In the genomic region with DNA sequence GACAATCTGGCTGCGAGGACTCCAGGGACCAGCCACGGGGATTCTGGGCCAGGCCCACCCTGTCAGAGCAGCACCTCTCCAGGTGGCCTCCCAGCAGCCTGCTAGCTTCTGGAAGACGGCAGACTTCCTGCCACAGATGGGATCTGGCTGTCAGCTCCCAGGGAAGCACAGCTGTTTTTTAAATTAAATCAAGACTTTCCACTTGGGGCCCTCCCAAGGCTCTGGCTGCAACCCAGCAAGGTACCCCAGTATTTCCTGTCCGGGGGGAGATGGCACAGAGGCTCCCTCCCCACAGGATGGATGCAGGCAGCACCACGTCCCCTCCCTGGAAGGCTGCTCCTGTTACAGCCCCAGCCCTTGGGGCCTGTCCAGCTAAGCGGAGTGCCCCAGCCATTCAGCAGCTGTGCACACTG, we compare ENCODE assay signal across 13 cellular contexts. TPM values are rescaled to one million over a fixed set of nuclear protein-coding genes. Genes with fewer than 3 reads are reported as not detected.
A peak's percentile ranks its signal among the peaks of the same experiment; 100 is the strongest.
DNase-seq lines count a peak whose midpoint lies in the region; ATAC-seq and TF ChIP-seq lines count a peak whose summit lies in the region.
"Had no signal": no experiment of that assay in that cellular context is flagged by ENCODE, and none has a peak within 500 bp of the region (broad histone marks: within the 10 kb centered on the region; RNA-seq: fewer than 3 reads in every experiment).

No MANE protein-coding gene starts in this region.

- WGBS in SK-N-SH (ENCODE audit: low lambda C conversion rate): 50% methylated on average over 3 of the region's 6 CpGs
- WGBS in thyroid gland, 2 donors: 60 to 75% methylated on average over 1 to 4 of the region's 6 CpGs

- TF ChIP-seq CTCF in GM23338 (conservative IDR thresholded peaks at IDR 0.05; ENCODE audit: low read depth in 2 of 2): no peak
- no peak for TF ChIP-seq CTCF in SK-N-SH (IDR thresholded peaks at IDR 0.05)
- TF ChIP-seq CTCF in thyroid gland (IDR thresholded peaks at IDR 0.05): no peak

- peaks cover 34% of the 10 kb centered on the region for H3K4me1 Mint-ChIP-seq in GM23338
- H3K4me1 Mint-ChIP-seq in effector memory CD8-positive, alpha-beta T cell (ENCODE audit: low read depth in 2 of 2): peaks cover 0 to 2% of the 10 kb centered on the region in 2 donors

- H3K79me2 ChIP-seq in GM23338 (replicated peaks; ENCODE audit: insufficient read depth): peaks cover 68% of the 10 kb centered on the region
- peaks cover 100% of the 10 kb centered on the region for H3K79me2 ChIP-seq in SK-N-SH (ENCODE audit: insufficient read depth)

- H4K20me1 ChIP-seq in GM23338 (replicated peaks; ENCODE audit: insufficient read depth) (peaks cover 24% of the 10 kb centered on the region; the same call in 1 of the 2 replicates), SK-N-SH (ENCODE audit: insufficient read depth) (peaks cover 99% of the 10 kb centered on the region)

- no peaks in the 10 kb centered on the region for H3K9me2 ChIP-seq in GM23338 (ENCODE audit: insufficient read depth)
- H3K9me2 ChIP-seq in SK-N-SH: no peaks in the 10 kb centered on the region

- H3K9me3 ChIP-seq in SK-N-SH (no peaks in the 10 kb centered on the region), thyroid gland (no peaks in the 10 kb centered on the region)

- H3K9ac ChIP-seq in SK-N-SH (no peak overlapping the region), rectal smooth muscle tissue (ENCODE audit: low read length) (no peak overlapping the region)

- no peak overlapping the region for H3K27ac ChIP-seq in GM23338 (ENCODE audit: low read depth)
- peak overlapping the region in 1 of 2 experiments; percentile 80; a peak in 2 of 4 replicates for H3K27ac ChIP-seq in SK-N-SH (ENCODE audit: low read depth in 2 of 2, low read length in 1 of 2)
- peak overlapping the region; percentile 87 for H3K27ac ChIP-seq in rectal smooth muscle tissue (ENCODE audit: low read depth, low read length)
- H3K27ac ChIP-seq in thyroid gland: no peak overlapping the region

- H3K27me3 ChIP-seq in GM23338 (ENCODE audit: insufficient read depth) (no peaks in the 10 kb centered on the region), SK-N-SH (ENCODE audit: insufficient read depth) (no peaks in the 10 kb centered on the region), rectal smooth muscle tissue (ENCODE audit: control insufficient read depth, insufficient read depth, low read length) (no peaks in the 10 kb centered on the region), thyroid gland (no peaks in the 10 kb centered on the region)
- H3K27me3 ChIP-seq: upper lobe of left lung had no signal

- intact Hi-C loops in left ventricle myocardium superior (cut with micrococcal nuclease) (no loop called here), thyroid gland (cut with DNase I) (no loop called here)

- ATAC-seq in GM23338: peak; percentile 16
- ATAC-seq in left ventricle myocardium superior: peak; percentile 43
- no peak for ATAC-seq in effector memory CD8-positive, alpha-beta T cell (replicated peaks)

- peaks cover 2% of the 10 kb centered on the region; the same call in 2 of the 3 replicates for H3K9me3 Mint-ChIP-seq in GM23338
- H3K9me3 Mint-ChIP-seq in effector memory CD8-positive, alpha-beta T cell: peaks cover 0 to 4% of the 10 kb centered on the region in 2 donors

- H3K4me3 ChIP-seq in GM23338 (no peak overlapping the region), SK-N-SH (ENCODE audit: low read depth in 2 of 2, low read length in 1 of 2) (no peak overlapping the region), rectal smooth muscle tissue (ENCODE audit: low read length) (no peak overlapping the region), thyroid gland (replicated peaks in 1 of 3) (no peak overlapping the region)
- H3K4me3 ChIP-seq: upper lobe of left lung had no signal

- H3K27ac Mint-ChIP-seq in GM23338: no peak overlapping the region
- no peak overlapping the region for H3K27ac Mint-ChIP-seq in effector memory CD8-positive, alpha-beta T cell

- CTCF ChIA-PET in SK-N-SH (lab: Yijun Ruan, JAX): interaction anchor here (1.2 to 2.9 kb wide), 5 partner anchors 10 to 172 kb away, joined by 3 to 24 read pairs (median 6); no protein-coding TSS in a partner anchor

- peaks cover 10% of the 10 kb centered on the region for H3K27me3 Mint-ChIP-seq in GM23338 (ENCODE audit: insufficient read depth, low read depth, poor library complexity)
- peaks cover 0 to 7% of the 10 kb centered on the region in 2 donors for H3K27me3 Mint-ChIP-seq in effector memory CD8-positive, alpha-beta T cell

- peaks cover 77% of the 10 kb centered on the region for H3K36me3 Mint-ChIP-seq in GM23338 (ENCODE audit: low read depth)
- peaks cover under 1% of the 10 kb centered on the region for H3K36me3 Mint-ChIP-seq in effector memory CD8-positive, alpha-beta T cell (ENCODE audit: insufficient read depth)

- DNase-seq in GM23338 (ENCODE audit: low spot score): no peak
- DNase-seq in SK-N-SH: peak; percentile 65
- DNase-seq in left ventricle myocardium superior: peak; percentile 47
- DNase-seq in AG20443 (ENCODE audit: low spot score): no peak
- DNase-seq in activated CD8-positive, alpha-beta memory T cell treated with anti-CD3 and anti-CD28 coated beads for 24 hours: no peak
- DNase-seq in thyroid gland: no peak
- no peak for DNase-seq in effector memory CD8-positive, alpha-beta T cell
- DNase-seq: activated naive CD4-positive, alpha-beta T cell treated with Interleukin-2 at 50 U/mL for 16 hours; DMS79 treated with DMSO at 0.1 percent for 48 hours; NCI-H2107; nucleus accumbens; upper lobe of left lung had no signal

- peak in 1 of 2 experiments; percentile 64; a peak in 1 of 4 replicates for TF ChIP-seq EP300 in SK-N-SH (IDR thresholded peaks at IDR 0.05; ENCODE audit: borderline replicate concordance in 1 of 2, low read depth in 1 of 2, low read length in 1 of 2)

- H3K4me1 ChIP-seq in GM23338 (ENCODE audit: insufficient read depth) (peaks cover 14% of the 10 kb centered on the region; the same call in 1 of the 2 replicates), SK-N-SH (ENCODE audit: control insufficient read depth in 1 of 2, insufficient read depth in 2 of 2, low read depth in 1 of 2, low read length in 1 of 2) (peaks cover 0 to 25% of the 10 kb centered on the region in 2 experiments; a peak in 2 of 4 replicates), rectal smooth muscle tissue (ENCODE audit: control insufficient read depth, insufficient read depth, low read length) (peaks cover 52% of the 10 kb centered on the region), thyroid gland (peaks cover 4 to 9% of the 10 kb centered on the region in 2 donors)

- no peak for TF ChIP-seq POLR2A in thyroid gland (IDR thresholded peaks at IDR 0.05)

- H3K4me2 ChIP-seq in GM23338: no peak overlapping the region
- H3K4me2 ChIP-seq in SK-N-SH: 0 out of 2 replicates have a peak overlapping the region, but pooled peaks have one; percentile 3

- TF ChIP-seq RAD21 in SK-N-SH (IDR thresholded peaks at IDR 0.05; ENCODE audit: low read length): no peak

- H3K36me3 ChIP-seq in GM23338 (ENCODE audit: insufficient read depth) (peaks cover 10% of the 10 kb centered on the region), SK-N-SH (replicated peaks in 1 of 2; ENCODE audit: control insufficient read depth in 1 of 2, insufficient read depth in 2 of 2, low read length in 1 of 2) (peaks cover 62% of the 10 kb centered on the region in 2 experiments), rectal smooth muscle tissue (ENCODE audit: control insufficient read depth, insufficient read depth, low read length) (peaks cover 16% of the 10 kb centered on the region), thyroid gland (peaks cover 0 to 3% of the 10 kb centered on the region in 2 donors)

- POLR2A ChIA-PET in SK-N-SH (lab: Yijun Ruan, JAX): interaction anchor here (1.2 to 1.9 kb wide), 2 partner anchors 10 to 92 kb away, joined by 3 to 4 read pairs; no protein-coding TSS in a partner anchor

- H3F3A ChIP-seq in GM23338 (replicated peaks; ENCODE audit: low read depth): no peaks in the 10 kb centered on the region
- H3F3A ChIP-seq in SK-N-SH (replicated peaks; ENCODE audit: insufficient read depth): peaks cover 36% of the 10 kb centered on the region

- no peak overlapping the region for H3K4me3 Mint-ChIP-seq in GM23338
- H3K4me3 Mint-ChIP-seq in effector memory CD8-positive, alpha-beta T cell: no peak overlapping the region

- H2AFZ ChIP-seq in GM23338 (no peak overlapping the region), SK-N-SH (ENCODE audit: low read depth) (no peak overlapping the region)

TF ChIP-seq in GM23338, 12 proteins besides CTCF, POLR2A, EP300 and RAD21 (continues in another document):
- no peak for TF ChIP-seq NANOG (IDR thresholded peaks at IDR 0.05; ENCODE audit: borderline replicate concordance)
- no peak for TF ChIP-seq ZNF114 (CRISPR knock-in tag; IDR thresholded peaks at IDR 0.05)
- no peak for TF ChIP-seq ZNF331 (CRISPR knock-in tag; IDR thresholded peaks at IDR 0.05; ENCODE audit: low read depth)

TF ChIP-seq in SK-N-SH, 30 proteins besides CTCF, POLR2A, EP300 and RAD21 (continues in another document):
- TF ChIP-seq TCF12 (IDR thresholded peaks at IDR 0.05) (peak; percentile 70), MEF2A (IDR thresholded peaks at IDR 0.05; ENCODE audit: borderline replicate concordance, low read depth) (no peak), POLR2AphosphoS5 (IDR thresholded peaks at IDR 0.05; ENCODE audit: low read depth, low read length) (no peak), GABPA (IDR thresholded peaks at IDR 0.05; ENCODE audit: low read depth) (no peak), ELF1 (IDR thresholded peaks at IDR 0.05) (no peak), RXRA (IDR thresholded peaks at IDR 0.05; ENCODE audit: borderline replicate concordance, low read depth) (no peak), MXI1 (IDR thresholded peaks at IDR 0.05; ENCODE audit: low read depth, low read length) (peak; percentile 57; the same call in 1 of the 2 replicates), CHD2 (IDR thresholded peaks at IDR 0.05; ENCODE audit: low read length, partially characterized antibody) (no peak), FOXJ3 (CRISPR knock-in tag; IDR thresholded peaks at IDR 0.05) (peak; percentile 57; the same call in 1 of the 2 replicates), SMC3 (IDR thresholded peaks at IDR 0.05; ENCODE audit: low read depth, low read length) (no peak)
- TF ChIP-seq, protein P1, sequence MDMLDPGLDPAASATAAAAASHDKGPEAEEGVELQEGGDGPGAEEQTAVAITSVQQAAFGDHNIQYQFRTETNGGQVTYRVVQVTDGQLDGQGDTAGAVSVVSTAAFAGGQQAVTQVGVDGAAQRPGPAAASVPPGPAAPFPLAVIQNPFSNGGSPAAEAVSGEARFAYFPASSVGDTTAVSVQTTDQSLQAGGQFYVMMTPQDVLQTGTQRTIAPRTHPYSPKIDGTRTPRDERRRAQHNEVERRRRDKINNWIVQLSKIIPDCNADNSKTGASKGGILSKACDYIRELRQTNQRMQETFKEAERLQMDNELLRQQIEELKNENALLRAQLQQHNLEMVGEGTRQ (IDR thresholded peaks at IDR 0.05; ENCODE audit: borderline replicate concordance, low read depth, low read length): no peak

RNA-seq across cellular contexts. Expression of gene ACTN1, which starts 56.9 kb away (rescaled TPM):
- total RNA-seq in GM23338 (2014; rRNA removed; shearing (Covaris generic)): 257 and 280 TPM in 2 replicates
- polyA plus RNA-seq in GM23338 (2016; fragmentation: Nextera tagmentation; extraction: Ambion mirVana): 121 and 129 TPM in 2 replicates
- 266 and 319 TPM in 2 replicates for polyA plus RNA-seq in SK-N-SH (2012; rRNA removed)
- polyA plus RNA-seq in SK-N-SH (2012; cell fraction: cytosol; rRNA removed): 144 and 218 TPM in 2 replicates
- 589 and 740 TPM in 2 replicates for polyA plus RNA-seq in SK-N-SH (2012; cell fraction: nucleus; rRNA removed)
- total RNA-seq in left ventricle myocardium superior: 90.5 TPM
- total RNA-seq in thyroid gland: 10 to 100 TPM; 48.1 to 90.4 (median 64.8) TPM

Comparison
In these comparisons a context has a peak if more than half of its experiments do, and no peak if none do; other contexts are left out.
1. DNase-seq: peak in SK-N-SH (single experiment) and left ventricle myocardium superior (single experiment); none in GM23338 (single experiment), AG20443 (single experiment), activated CD8-positive, alpha-beta memory T cell treated with anti-CD3 and anti-CD28 coated beads for 24 hours (single experiment), thyroid gland (0 of 2) and effector memory CD8-positive, alpha-beta T cell (0 of 3).